In genomic region chr15:81877533-81878227, GRCh38 we compare ENCODE assay signal across 15 cellular contexts.
DNase-seq lines count a peak whose midpoint lies in the region; ATAC-seq and TF ChIP-seq lines count a peak whose summit lies in the region.
"Had no signal": no experiment of that assay in that cellular context is flagged by ENCODE, and none has a peak within 500 bp of the region (broad histone marks: within the 10 kb centered on the region; RNA-seq: fewer than 3 reads in every experiment).

No MANE protein-coding gene starts in this region.

- no peaks in the 10 kb centered on the region for H3K27me3 ChIP-seq in mammary epithelial cell (ENCODE audit: insufficient read depth, low read length)
- H3K27me3 ChIP-seq in RWPE2 (ENCODE audit: insufficient read depth, poor library complexity, severe bottlenecking), result peaks cover 5% of the 10 kb centered on the region
- no peaks in the 10 kb centered on the region for H3K27me3 ChIP-seq in mesendoderm (ENCODE audit: insufficient read depth, low read length, poor library complexity)
- no peaks in the 10 kb centered on the region for H3K27me3 ChIP-seq in aorta (ENCODE audit: control insufficient read depth in 1 of 2, insufficient read depth in 2 of 2, low read length in 1 of 2)

- no peak overlapping the region for H3K9ac ChIP-seq in mammary epithelial cell (ENCODE audit: insufficient read depth, low read length)
- no peak overlapping the region for H3K9ac ChIP-seq in mesendoderm (ENCODE audit: low read length)
- H3K9ac ChIP-seq: GM23248 had no signal

- no peak overlapping the region for H2BK120ac ChIP-seq in mesendoderm (ENCODE audit: low read depth, low read length)

- H3K27ac Mint-ChIP-seq in MCF 10A (ENCODE audit: low read depth, unreplicated experiment), result peak overlapping the region; percentile 2
- no peak overlapping the region for H3K27ac Mint-ChIP-seq in activated CD8-positive, alpha-beta memory T cell treated with anti-CD3 and anti-CD28 coated beads, Interleukin-2, amount 10 ng/mL, durations not matched to agents 7 days and 5 days
- H3K27ac Mint-ChIP-seq: CD4-positive, alpha-beta memory T cell; stimulated activated naive CD8-positive, alpha-beta T cell treated with anti-CD3 and anti-CD28 coated beads, Interleukin-15, Interleukin-2, amounts not matched to agents 100 ng/mL and 50 ng/mL, for 24 hours; T-cell had no signal

- H3K9me3 Mint-ChIP-seq in MCF 10A (ENCODE audit: unreplicated experiment), result no peaks in the 10 kb centered on the region
- H3K9me3 Mint-ChIP-seq in activated CD8-positive, alpha-beta memory T cell treated with anti-CD3 and anti-CD28 coated beads, Interleukin-2, amount 10 ng/mL, durations not matched to agents 7 days and 5 days (ENCODE audit: low read depth), result peaks cover 2% of the 10 kb centered on the region
- H3K9me3 Mint-ChIP-seq: stimulated activated naive CD8-positive, alpha-beta T cell treated with anti-CD3 and anti-CD28 coated beads, Interleukin-15, Interleukin-2, amounts not matched to agents 100 ng/mL and 50 ng/mL, for 24 hours had no signal

- no peak overlapping the region for H4K5ac ChIP-seq in mesendoderm (ENCODE audit: low read length)

- CTCF ChIA-PET in MCF 10A (lab: Yijun Ruan, JAX), result interaction anchor here (0.7 kb wide), 2 partner anchors 41 to 120 kb away, joined by 3 to 4 read pairs; no protein-coding TSS in a partner anchor
- CTCF ChIA-PET in mammary epithelial cell (lab: Charles Lee; ENCODE audit: low non-redundant PET), result no interaction called here
- CTCF ChIA-PET in activated CD8-positive, alpha-beta memory T cell treated with anti-CD3 and anti-CD28 coated beads, Interleukin-2, amount 10 ng/mL, durations not matched to agents 7 days and 5 days (lab: Charles Lee), result no interaction called here

- no peak overlapping the region for H4K8ac ChIP-seq in mesendoderm (ENCODE audit: low read depth, low read length)

- no peak overlapping the region for H3K4ac ChIP-seq in mesendoderm (ENCODE audit: low read depth, low read length)

- DNase-seq in MCF 10A (ENCODE audit: unreplicated experiment) (no peak), mammary epithelial cell (no peak), RWPE2 (ENCODE audit: low spot score) (no peak), mesendoderm (peak; percentile 72), aorta (no peak), SW480 (ENCODE audit: low spot score) (no peak)
- no peak for DNase-seq in activated CD8-positive, alpha-beta memory T cell treated with anti-CD3 and anti-CD28 coated beads, Interleukin-2, amount 10 ng/mL, durations not matched to agents 7 days and 5 days
- DNase-seq: CD4-positive, alpha-beta memory T cell; cortex of kidney; GM23248; midbrain; T-cell had no signal

- H3K18ac ChIP-seq in mesendoderm (ENCODE audit: low read length), result no peak overlapping the region

- ATAC-seq in RWPE2 (ENCODE audit: low read depth) (peak; percentile 29; the same call in 2 of the 3 replicates), aorta (ENCODE audit: low FRiP score) (peak; percentile 52), HG03025 (IDR thresholded peaks at IDR 0.05; ENCODE audit: low FRiP score, unreplicated experiment) (no peak)
- no peak for ATAC-seq in activated CD8-positive, alpha-beta memory T cell treated with anti-CD3 and anti-CD28 coated beads, Interleukin-2, amount 10 ng/mL, durations not matched to agents 7 days and 5 days
- ATAC-seq: Panc1, T-cell had no signal

- no peaks in the 10 kb centered on the region for H3K36me3 Mint-ChIP-seq in MCF 10A (ENCODE audit: insufficient read depth, unreplicated experiment)
- no peaks in the 10 kb centered on the region for H3K36me3 Mint-ChIP-seq in activated CD8-positive, alpha-beta memory T cell treated with anti-CD3 and anti-CD28 coated beads, Interleukin-2, amount 10 ng/mL, durations not matched to agents 7 days and 5 days
- H3K36me3 Mint-ChIP-seq: CD4-positive, alpha-beta memory T cell; T-cell had no signal

- no peak overlapping the region for H3K23ac ChIP-seq in mesendoderm (ENCODE audit: low read length)

- no peak overlapping the region for H2BK5ac ChIP-seq in mesendoderm (ENCODE audit: low read length)

- H3K4me3 Mint-ChIP-seq in MCF 10A (ENCODE audit: unreplicated experiment), result no peak overlapping the region
- H3K4me3 Mint-ChIP-seq in activated CD8-positive, alpha-beta memory T cell treated with anti-CD3 and anti-CD28 coated beads, Interleukin-2, amount 10 ng/mL, durations not matched to agents 7 days and 5 days, result no peak overlapping the region
- H3K4me3 Mint-ChIP-seq: CD4-positive, alpha-beta memory T cell; stimulated activated naive CD8-positive, alpha-beta T cell treated with anti-CD3 and anti-CD28 coated beads, Interleukin-15, Interleukin-2, amounts not matched to agents 100 ng/mL and 50 ng/mL, for 24 hours; T-cell had no signal

- peaks cover 23% of the 10 kb centered on the region for H3K4me1 Mint-ChIP-seq in MCF 10A (ENCODE audit: insufficient read depth, unreplicated experiment)
- H3K4me1 Mint-ChIP-seq in activated CD8-positive, alpha-beta memory T cell treated with anti-CD3 and anti-CD28 coated beads, Interleukin-2, amount 10 ng/mL, durations not matched to agents 7 days and 5 days, result no peaks in the 10 kb centered on the region
- H3K4me1 Mint-ChIP-seq: CD4-positive, alpha-beta memory T cell; T-cell had no signal

- H3K4me1 ChIP-seq in mammary epithelial cell (ENCODE audit: insufficient read depth, low read length) (peaks cover 7% of the 10 kb centered on the region), RWPE2 (ENCODE audit: insufficient read depth, poor library complexity, severe bottlenecking) (peaks cover 12% of the 10 kb centered on the region), mesendoderm (ENCODE audit: control insufficient read depth, low read depth, low read length) (no peaks in the 10 kb centered on the region), aorta (ENCODE audit: control insufficient read depth in 1 of 2, insufficient read depth in 2 of 2, low read length in 2 of 2) (no peaks in the 10 kb centered on the region)

- no peak for TF ChIP-seq CTCF in MCF 10A (IDR thresholded peaks at IDR 0.05; ENCODE audit: unreplicated experiment)
- TF ChIP-seq CTCF in mammary epithelial cell (conservative IDR thresholded peaks at IDR 0.05 in 1 of 2, IDR thresholded peaks at IDR 0.05 in 1 of 2; ENCODE audit: extremely low read depth in 1 of 2, insufficient read depth in 1 of 2, low read depth in 1 of 2, low read length in 2 of 2), result no peak
- no peak for TF ChIP-seq CTCF in RWPE2 (IDR thresholded peaks at IDR 0.05; ENCODE audit: poor library complexity, severe bottlenecking)

- intact Hi-C loops in MCF 10A (cut with micrococcal nuclease) (no loop called here), mammary epithelial cell (cut with micrococcal nuclease) (no loop called here), aorta (cut with DNase I) (no loop called here)

- no peak overlapping the region for H2AFZ ChIP-seq in mammary epithelial cell (ENCODE audit: low read depth, low read length)
- H2AFZ ChIP-seq: GM23248 had no signal

- POLR2A ChIA-PET in MCF 10A (lab: Yijun Ruan, JAX), result interaction anchor here (0.6 kb wide), 1 partner anchor 178 kb away, joined by 4 read pairs; no protein-coding TSS in a partner anchor

- no peak overlapping the region for H2BK15ac ChIP-seq in mesendoderm (replicated peaks; ENCODE audit: low read depth)

- dilution Hi-C loops in mammary epithelial cell (cut with HindIII; ENCODE audit: low sequenced_read_pairs), result no loop called here

- BruUV-seq in MCF 10A (replicated peaks; lab: Mats Ljungman, UMichigan) (no TSS peak), mammary epithelial cell (replicated peaks; lab: Mats Ljungman, UMichigan) (no TSS peak)

- H3K36me3 ChIP-seq in mammary epithelial cell (ENCODE audit: insufficient read depth, low read length), result no peaks in the 10 kb centered on the region
- no peaks in the 10 kb centered on the region for H3K36me3 ChIP-seq in RWPE2 (ENCODE audit: low read depth)
- no peaks in the 10 kb centered on the region for H3K36me3 ChIP-seq in mesendoderm (ENCODE audit: control insufficient read depth, insufficient read depth, low read length)
- no peaks in the 10 kb centered on the region for H3K36me3 ChIP-seq in aorta (ENCODE audit: control insufficient read depth in 1 of 2, insufficient read depth in 2 of 2, low read length in 1 of 2)

- no peaks in the 10 kb centered on the region for H3K9me3 ChIP-seq in mammary epithelial cell (replicated peaks; ENCODE audit: insufficient read depth, low read length)
- H3K9me3 ChIP-seq in RWPE2 (ENCODE audit: severe bottlenecking), result no peaks in the 10 kb centered on the region
- H3K9me3 ChIP-seq in aorta (ENCODE audit: control insufficient read depth, low read length), result no peaks in the 10 kb centered on the region

- no peaks in the 10 kb centered on the region for H3K79me1 ChIP-seq in mesendoderm (ENCODE audit: low read length)

- 60% methylated on average over 14 of the region's 15 CpGs for WGBS in mammary epithelial cell (ENCODE audit: low coverage, missing lambda C conversion rate)
- no CpG with 5 or more reads among the region's 15 CpGs for WGBS in mesendoderm (ENCODE audit: extremely low coverage, insufficient coverage, low lambda C conversion rate)
- whole genome bisulfite sequencing in aorta, 2 donors, result 11 to 14% methylated on average over 15 of the region's 15 CpGs

- H3K4me3 ChIP-seq in mammary epithelial cell (replicated peaks in 1 of 3; ENCODE audit: insufficient read depth in 1 of 3, low read depth in 2 of 3, low read length in 3 of 3) (no peak overlapping the region), RWPE2 (ENCODE audit: severe bottlenecking) (no peak overlapping the region), mesendoderm (ENCODE audit: low read length) (no peak overlapping the region), aorta (ENCODE audit: low read length in 2 of 2) (peak overlapping the region in 1 of 2 donors; percentile 40)
- H3K4me3 ChIP-seq: GM23248 had no signal

- H3K4me2 ChIP-seq in mammary epithelial cell (ENCODE audit: insufficient read depth, low read depth, low read length) (no peak overlapping the region), mesendoderm (ENCODE audit: low read length) (no peak overlapping the region)

- H3K27me3 Mint-ChIP-seq in MCF 10A (ENCODE audit: insufficient read depth, unreplicated experiment), result no peaks in the 10 kb centered on the region
- no peaks in the 10 kb centered on the region for H3K27me3 Mint-ChIP-seq in activated CD8-positive, alpha-beta memory T cell treated with anti-CD3 and anti-CD28 coated beads, Interleukin-2, amount 10 ng/mL, durations not matched to agents 7 days and 5 days
- H3K27me3 Mint-ChIP-seq: stimulated activated naive CD8-positive, alpha-beta T cell treated with anti-CD3 and anti-CD28 coated beads, Interleukin-15, Interleukin-2, amounts not matched to agents 100 ng/mL and 50 ng/mL, for 24 hours had no signal

- H3K79me2 ChIP-seq in mammary epithelial cell (ENCODE audit: insufficient read depth, low read length), result no peaks in the 10 kb centered on the region
- no peaks in the 10 kb centered on the region for H3K79me2 ChIP-seq in mesendoderm (ENCODE audit: control insufficient read depth, insufficient read depth, low read length)

- H4K20me1 ChIP-seq in mammary epithelial cell (ENCODE audit: insufficient read depth, low read length), result no peaks in the 10 kb centered on the region

- H3K27ac ChIP-seq in mammary epithelial cell (ENCODE audit: insufficient read depth, low read depth, low read length) (no peak overlapping the region), RWPE2 (ENCODE audit: poor library complexity, severe bottlenecking) (no peak overlapping the region), mesendoderm (ENCODE audit: low read depth, low read length) (no peak overlapping the region), aorta (ENCODE audit: low read depth in 1 of 2, low read length in 2 of 2) (no peak overlapping the region)
- H3K27ac ChIP-seq: GM23248 had no signal

- H3K56ac ChIP-seq in mesendoderm (ENCODE audit: low read length), result no peak overlapping the region

- in situ Hi-C loops in mammary epithelial cell (cut with MboI; ENCODE audit: low sequenced_read_pairs in 2 of 2), result no loop called here

- H2AK5ac ChIP-seq in mesendoderm (ENCODE audit: low read length), result no peak overlapping the region

Comparison
In these comparisons a context has a peak if more than half of its experiments do, and no peak if none do; other contexts are left out.
1. ATAC-seq: peak in RWPE2 (single experiment) and aorta (single experiment); none in activated CD8-positive, alpha-beta memory T cell treated with anti-CD3 and anti-CD28 coated beads, Interleukin-2, amount 10 ng/mL, durations not matched to agents 7 days and 5 days (single experiment) and HG03025 (single experiment).